In the genomic region with DNA sequence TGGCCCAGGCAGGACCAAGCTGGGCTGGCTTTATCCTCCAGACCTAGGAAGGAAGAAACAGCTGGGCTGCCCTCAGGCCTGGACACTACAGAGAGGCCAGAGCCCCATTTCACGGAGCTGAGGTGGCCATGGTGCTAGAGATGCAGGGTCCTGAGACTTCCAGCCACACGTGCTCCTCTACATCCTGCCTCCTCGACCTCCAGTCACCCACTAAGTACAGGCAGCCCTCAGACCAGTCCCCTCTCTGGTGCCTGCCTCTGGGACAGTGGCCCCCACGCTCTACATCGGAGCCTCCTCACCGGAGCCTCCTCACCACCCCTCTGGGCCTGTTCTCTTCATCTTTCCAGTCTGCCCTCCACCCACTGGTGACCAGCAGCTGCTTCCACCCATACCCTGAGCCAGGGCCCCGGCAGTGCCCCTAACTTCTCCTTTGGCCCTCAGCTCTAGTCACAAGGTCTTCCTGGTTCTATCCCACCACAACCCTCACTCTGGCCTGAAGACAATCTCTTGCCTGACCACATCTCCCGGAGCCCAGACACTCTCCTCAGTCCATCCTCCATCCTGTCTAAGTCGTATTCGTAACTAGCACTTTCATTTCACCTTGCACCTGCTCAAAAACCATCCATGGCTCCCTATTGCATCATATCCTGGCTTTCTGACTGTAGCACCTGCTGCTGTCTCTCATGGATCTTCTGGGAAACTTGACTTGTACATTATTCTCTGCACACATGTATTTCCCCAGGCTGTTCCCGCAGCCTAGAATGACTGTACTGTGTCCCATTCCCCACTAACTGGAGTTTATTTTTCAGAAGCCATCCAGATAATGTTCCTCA, we compare ENCODE assay signal across 28 cellular contexts. TPM values are rescaled to one million over a fixed set of nuclear protein-coding genes. Genes with fewer than 3 reads are reported as not detected.
A peak's percentile ranks its signal among the peaks of the same experiment; 100 is the strongest.
DNase-seq lines count a peak whose midpoint lies in the region; ATAC-seq and TF ChIP-seq lines count a peak whose summit lies in the region.
"Had no signal": no experiment of that assay in that cellular context is flagged by ENCODE, and none has a peak within 500 bp of the region (broad histone marks: within the 10 kb centered on the region; RNA-seq: fewer than 3 reads in every experiment).

No MANE protein-coding gene starts in this region.

- in situ Hi-C loops in G401 (cut with HindIII; ENCODE audit: low sequenced_read_pairs), result no loop called here

- H3K36me3 ChIP-seq in HEK293 (ENCODE audit: control insufficient read depth in 2 of 2, insufficient read depth in 1 of 2, low read length in 2 of 2), result no peaks in the 10 kb centered on the region
- no peaks in the 10 kb centered on the region for H3K36me3 ChIP-seq in aorta (ENCODE audit: control insufficient read depth in 1 of 2, insufficient read depth in 2 of 2, low read length in 1 of 2)
- H3K36me3 ChIP-seq: BE2C, ovary, spleen, upper lobe of right lung had no signal

- no peaks in the 10 kb centered on the region for H3K36me3 Mint-ChIP-seq in activated T-cell treated with anti-CD3 and anti-CD28 coated beads, Interleukin-2, amount 50 U/mL, for 24 hours (ENCODE audit: low read depth)
- H3K36me3 Mint-ChIP-seq in osteocyte (ENCODE audit: unreplicated experiment), result no peaks in the 10 kb centered on the region
- H3K36me3 Mint-ChIP-seq: natural killer cell had no signal

- CTCF ChIA-PET in HEK293 (lab: Yijun Ruan, JAX), result no interaction called here

- no peaks in the 10 kb centered on the region for H3K27me3 ChIP-seq in aorta (ENCODE audit: control insufficient read depth in 1 of 2, insufficient read depth in 2 of 2, low read length in 1 of 2)
- H3K27me3 ChIP-seq: ovary had no signal

- no peak overlapping the region for H3K4me3 Mint-ChIP-seq in activated T-cell treated with anti-CD3 and anti-CD28 coated beads, Interleukin-2, amount 50 U/mL, for 24 hours
- no peak overlapping the region for H3K4me3 Mint-ChIP-seq in osteocyte (ENCODE audit: unreplicated experiment)
- H3K4me3 Mint-ChIP-seq: activated CD4-positive, alpha-beta T cell treated with anti-CD3 and anti-CD28 coated beads, Interleukin-2, amount 10 ng/mL, durations not matched to agents 7 days and 5 days; natural killer cell; T-helper 17 cell had no signal

- H3K4me1 Mint-ChIP-seq in activated T-cell treated with anti-CD3 and anti-CD28 coated beads, Interleukin-2, amount 50 U/mL, for 24 hours (ENCODE audit: low read depth), result no peaks in the 10 kb centered on the region
- no peaks in the 10 kb centered on the region for H3K4me1 Mint-ChIP-seq in osteocyte (ENCODE audit: unreplicated experiment)
- H3K4me1 Mint-ChIP-seq: activated CD4-positive, alpha-beta T cell treated with anti-CD3 and anti-CD28 coated beads, Interleukin-2, amount 10 ng/mL, durations not matched to agents 7 days and 5 days; T-helper 17 cell had no signal

- POLR2A ChIA-PET in HEK293 (lab: Yijun Ruan, JAX), result no interaction called here

- peaks cover 33% of the 10 kb centered on the region for H3K27me3 Mint-ChIP-seq in activated T-cell treated with anti-CD3 and anti-CD28 coated beads, Interleukin-2, amount 50 U/mL, for 24 hours
- peaks cover 36% of the 10 kb centered on the region for H3K27me3 Mint-ChIP-seq in osteocyte (ENCODE audit: unreplicated experiment)

- H3K27ac Mint-ChIP-seq in activated T-cell treated with anti-CD3 and anti-CD28 coated beads, Interleukin-2, amount 50 U/mL, for 24 hours, result no peak overlapping the region
- no peak overlapping the region for H3K27ac Mint-ChIP-seq in osteocyte (ENCODE audit: unreplicated experiment)
- H3K27ac Mint-ChIP-seq: activated CD4-positive, alpha-beta T cell treated with anti-CD3 and anti-CD28 coated beads, Interleukin-2, amount 10 ng/mL, durations not matched to agents 7 days and 5 days; natural killer cell; T-helper 17 cell had no signal

- peak; percentile 12 for DNase-seq in activated T-cell treated with anti-CD3 and anti-CD28 coated beads, Interleukin-2, amount 50 U/mL, for 24 hours
- no peak for DNase-seq in activated T-cell treated with anti-CD3 and anti-CD28 coated beads for 4 hours
- DNase-seq in coronary artery (ENCODE audit: low spot score), result peak; percentile 56
- DNase-seq in osteocyte (ENCODE audit: extremely low spot score, unreplicated experiment), result peak; percentile 70
- DNase-seq in G401 (ENCODE audit: low spot score), result no peak
- DNase-seq in DMS 273 treated with DMSO at 0.1 percent for 48 hours (lab: John Stamatoyannopoulos, UW), result no peak
- DNase-seq in aorta, result no peak
- DNase-seq: activated CD4-positive, alpha-beta T cell treated with anti-CD3 and anti-CD28 coated beads, Interleukin-2, amount 10 ng/mL, durations not matched to agents 7 days and 5 days; activated gamma-delta T cell treated with Interleukin-2 at 50 U/mL for 16 hours; BE2C; body of pancreas; islet precursor cell; Karpas-422; midbrain; natural killer cell; NCI-H1436 treated with DMSO at 0.1 percent for 48 hours; retina; RPMI8226; SK-N-SH; spleen; substantia nigra; T-helper 17 cell; upper lobe of right lung had no signal

- 84 to 86% methylated on average over 11 of the region's 11 CpGs for WGBS in aorta, 2 donors

- H3K9me3 ChIP-seq in HEK293 (ENCODE audit: control insufficient read depth, insufficient read depth, low read depth, low read length) (no peaks in the 10 kb centered on the region), aorta (ENCODE audit: control insufficient read depth, low read length) (no peaks in the 10 kb centered on the region)
- H3K9me3 ChIP-seq: BE2C, body of pancreas, ovary, SK-N-SH, spleen, upper lobe of right lung had no signal

- H3K4me3 ChIP-seq in HEK293 (ENCODE audit: low read depth, low read length) (no peak overlapping the region), coronary artery (no peak overlapping the region), aorta (ENCODE audit: low read length in 2 of 2) (no peak overlapping the region)
- H3K4me3 ChIP-seq: body of pancreas, ovary, spleen, upper lobe of right lung had no signal

- no peak for ATAC-seq in aorta (ENCODE audit: low FRiP score)
- ATAC-seq: body of pancreas, natural killer cell, T-helper 17 cell, upper lobe of right lung had no signal

- H3K27ac ChIP-seq in HEK293 (ENCODE audit: extremely low read depth, low read depth, low read length), result no peak overlapping the region
- no peak overlapping the region for H3K27ac ChIP-seq in coronary artery
- H3K27ac ChIP-seq in aorta (ENCODE audit: low read depth in 1 of 2, low read length in 2 of 2), result no peak overlapping the region
- H3K27ac ChIP-seq: body of pancreas, ovary, spleen, upper lobe of right lung had no signal

- intact Hi-C loops in aorta (cut with DNase I), result no loop called here

- H3K9me3 Mint-ChIP-seq in activated T-cell treated with anti-CD3 and anti-CD28 coated beads, Interleukin-2, amount 50 U/mL, for 24 hours, result no peaks in the 10 kb centered on the region
- H3K9me3 Mint-ChIP-seq in osteocyte (ENCODE audit: unreplicated experiment), result no peaks in the 10 kb centered on the region
- H3K9me3 Mint-ChIP-seq: activated CD4-positive, alpha-beta T cell treated with anti-CD3 and anti-CD28 coated beads, Interleukin-2, amount 10 ng/mL, durations not matched to agents 7 days and 5 days; natural killer cell had no signal

- H3K4me1 ChIP-seq in HEK293 (ENCODE audit: control insufficient read depth, insufficient read depth, low read length) (no peaks in the 10 kb centered on the region), aorta (ENCODE audit: control insufficient read depth in 1 of 2, insufficient read depth in 2 of 2, low read length in 2 of 2) (no peaks in the 10 kb centered on the region)
- H3K4me1 ChIP-seq: BE2C, body of pancreas, spleen, upper lobe of right lung had no signal

- TF ChIP-seq CTCF in HEK293 (tag by site-specific recombination; IDR thresholded peaks at IDR 0.05) (no peak), coronary artery (IDR thresholded peaks at IDR 0.05) (no peak), osteocyte (IDR thresholded peaks at IDR 0.05) (no peak)

TF ChIP-seq in HEK293, 187 proteins besides CTCF, POLR2A, EP300 and RAD21:
- TF ChIP-seq ZSCAN23 (tag by site-specific recombination; IDR thresholded peaks at IDR 0.05) (no peak), ZNF23 (tag by site-specific recombination; IDR thresholded peaks at IDR 0.05; ENCODE audit: borderline replicate concordance) (no peak), ZNF16 (tag by site-specific recombination; IDR thresholded peaks at IDR 0.05; ENCODE audit: low read depth) (peak; percentile 70; the same call in 1 of the 2 replicates)

RNA-seq across cellular contexts. Expression of a gene that starts 43.9 kb away (rescaled TPM):
- total RNA-seq in osteocyte, result 0.34 and 0.43 TPM in 2 replicates
- total RNA-seq in G401 (2014; rRNA removed; shearing (Covaris generic)), result not detected in 2 replicates
- 1 to 10 TPM; 3.9 to 5.8 TPM for total RNA-seq in aorta
- polyA plus RNA-seq in aorta, result under 1 TPM; 0.05 to 0.13 TPM
- total RNA-seq: activated CD4-positive, alpha-beta T cell treated with anti-CD3 and anti-CD28 coated beads, Interleukin-2, amount 10 ng/mL, durations not matched to agents 7 days and 5 days; glomerular endothelial cell; HT1080; natural killer cell; NCI-H460; T-helper 17 cell had no signal
- polyA plus RNA-seq: SK-N-SH had no signal

Comparison
In these comparisons a context has a peak if more than half of its experiments do, and no peak if none do; other contexts are left out.
1. DNase-seq: peak in activated T-cell treated with anti-CD3 and anti-CD28 coated beads, Interleukin-2, amount 50 U/mL, for 24 hours (single experiment), coronary artery (single experiment) and osteocyte (single experiment); none in activated T-cell treated with anti-CD3 and anti-CD28 coated beads for 4 hours (single experiment), G401 (single experiment), DMS 273 treated with DMSO at 0.1 percent for 48 hours (single experiment) and aorta (0 of 2).